In genomic region chr7:101510297-101510696, GRCh38 we compare ENCODE assay signal across 27 cellular contexts.
"Had no signal": no experiment of that assay in that cellular context is flagged by ENCODE, and none has a peak within 500 bp of the region (broad histone marks: within the 10 kb centered on the region; RNA-seq: fewer than 3 reads in every experiment).

No MANE protein-coding gene starts in this region.

- H3K36me3 Mint-ChIP-seq: stimulated activated effector memory CD8-positive, alpha-beta T cell treated with anti-CD3 and anti-CD28 coated beads, Interleukin-12 subunit alpha, Interleukin-12 subunit beta, amount 100 ng/mL, for 72 hours; stimulated activated memory B cell treated with anti-CD40 and anti-IgM and Interleukin-4, amounts not matched to agents 10 μg/mL and 1 μg/mL and 100 μg/mL, for 72 hours; type B pancreatic cell had no signal

- H3K9me3 Mint-ChIP-seq: stimulated activated effector memory CD8-positive, alpha-beta T cell treated with anti-CD3 and anti-CD28 coated beads, Interleukin-12 subunit alpha, Interleukin-12 subunit beta, amount 100 ng/mL, for 72 hours; stimulated activated memory B cell treated with anti-CD40 and anti-IgM and Interleukin-4, amounts not matched to agents 10 μg/mL and 1 μg/mL and 100 μg/mL, for 72 hours; stimulated activated naive CD8-positive, alpha-beta T cell treated with anti-CD3 and anti-CD28 coated beads, Interleukin-15, amount 100 ng/mL, for 72 hours; stimulated activated naive CD8-positive, alpha-beta T cell treated with anti-CD3 and anti-CD28 coated beads, Interleukin-15, Interleukin-2, amounts not matched to agents 100 ng/mL and 50 ng/mL, for 24 hours; type B pancreatic cell had no signal

- H3K27me3 Mint-ChIP-seq: type B pancreatic cell had no signal

- FAIRE-seq: urothelium cell line had no signal

- H3K36me3 ChIP-seq: stomach, suprapubic skin, thoracic aorta, thyroid gland, tibial artery, tibial nerve, transverse colon, upper lobe of right lung, uterus, vagina had no signal

- H3K4me3 ChIP-seq: stomach, suprapubic skin, testis, thoracic aorta, thyroid gland, tibial artery, tibial nerve, transverse colon, upper lobe of right lung, uterus, vagina had no signal

- DNase-seq: stimulated activated CD4-positive, alpha-beta T cell treated with anti-CD3 and anti-CD28 coated beads, Interleukin-2, amount 100 ng/mL, for 24 hours; stimulated activated CD4-positive, alpha-beta T cell treated with anti-CD3 and anti-CD28 coated beads, Interleukin-2, amount 100 ng/mL, for 48 hours; stimulated activated CD4-positive, alpha-beta T cell treated with anti-CD3 and anti-CD28 coated beads, Interleukin-4, amount 100 ng/mL, for 1 hour; stimulated activated CD4-positive, alpha-beta T cell treated with anti-CD3 and anti-CD28 coated beads, Interleukin-4, amount 100 ng/mL, for 24 hours; stimulated activated CD4-positive, alpha-beta T cell treated with anti-CD3 and anti-CD28 coated beads, Interleukin-4, amount 100 ng/mL, for 4 hours; stimulated activated CD8-positive, alpha-beta memory T cell treated with anti-CD3 and anti-CD28 coated beads, Interleukin-4, amount 100 ng/mL, for 48 hours; stimulated activated naive CD4-positive, alpha-beta T cell; stimulated activated naive CD4-positive, alpha-beta T cell treated with Interleukin-2 at 50 U/mL for 16 hours; stimulated activated naive CD8-positive, alpha-beta T cell treated with anti-CD3 and anti-CD28 coated beads, Interleukin-15, amount 100 ng/mL, for 72 hours; stimulated activated naive CD8-positive, alpha-beta T cell treated with anti-CD3 and anti-CD28 coated beads, Interleukin-15, Interleukin-2, amounts not matched to agents 100 U/mL and 50 U/mL, for 24 hours; stomach; substantia nigra; testis; thyroid gland; tibial artery; transverse colon; upper lobe of right lung; uterus had no signal

- H3K4me1 ChIP-seq: stomach, suprapubic skin, testis, thyroid gland, tibial artery, tibial nerve, transverse colon, upper lobe of right lung, uterus, vagina had no signal

- H3K4me3 Mint-ChIP-seq: stimulated activated effector memory CD8-positive, alpha-beta T cell treated with anti-CD3 and anti-CD28 coated beads, Interleukin-12 subunit alpha, Interleukin-12 subunit beta, amount 100 ng/mL, for 72 hours; stimulated activated memory B cell treated with anti-CD40 and anti-IgM and Interleukin-4, amounts not matched to agents 10 μg/mL and 1 μg/mL and 100 μg/mL, for 72 hours; stimulated activated naive CD8-positive, alpha-beta T cell treated with anti-CD3 and anti-CD28 coated beads, Interleukin-15, amount 100 ng/mL, for 72 hours; stimulated activated naive CD8-positive, alpha-beta T cell treated with anti-CD3 and anti-CD28 coated beads, Interleukin-15, Interleukin-2, amounts not matched to agents 100 ng/mL and 50 ng/mL, for 24 hours; type B pancreatic cell had no signal

- H3K27ac ChIP-seq: stomach, suprapubic skin, testis, thoracic aorta, thyroid gland, tibial artery, tibial nerve, transverse colon, upper lobe of right lung, uterus, vagina had no signal

- ATAC-seq: stimulated activated effector memory CD8-positive, alpha-beta T cell treated with anti-CD3 and anti-CD28 coated beads, Interleukin-12 subunit alpha, Interleukin-12 subunit beta, amount 100 ng/mL, for 72 hours; stimulated activated memory B cell treated with anti-CD40 and anti-IgM and Interleukin-4, amounts not matched to agents 10 μg/mL and 1 μg/mL and 100 μg/mL, for 72 hours; stimulated activated naive CD8-positive, alpha-beta T cell treated with anti-CD3 and anti-CD28 coated beads, Interleukin-15, amount 100 ng/mL, for 72 hours; stimulated activated naive CD8-positive, alpha-beta T cell treated with anti-CD3 and anti-CD28 coated beads, Interleukin-15, Interleukin-2, amounts not matched to agents 100 U/mL and 50 U/mL, for 24 hours; upper lobe of right lung had no signal

- H3K27me3 ChIP-seq: testis, thyroid gland, uterus, vagina had no signal

- H3K9me3 ChIP-seq: stomach, suprapubic skin, testis, thoracic aorta, thyroid gland, tibial artery, tibial nerve, transverse colon, upper lobe of right lung, uterus, vagina had no signal

- H3K27ac Mint-ChIP-seq: stimulated activated effector memory CD8-positive, alpha-beta T cell treated with anti-CD3 and anti-CD28 coated beads, Interleukin-12 subunit alpha, Interleukin-12 subunit beta, amount 100 ng/mL, for 72 hours; stimulated activated memory B cell treated with anti-CD40 and anti-IgM and Interleukin-4, amounts not matched to agents 10 μg/mL and 1 μg/mL and 100 μg/mL, for 72 hours; stimulated activated naive CD8-positive, alpha-beta T cell treated with anti-CD3 and anti-CD28 coated beads, Interleukin-15, amount 100 ng/mL, for 72 hours; stimulated activated naive CD8-positive, alpha-beta T cell treated with anti-CD3 and anti-CD28 coated beads, Interleukin-15, Interleukin-2, amounts not matched to agents 100 ng/mL and 50 ng/mL, for 24 hours; type B pancreatic cell had no signal
